Comparison of ENCODE assay signal across 8 cellular contexts in the genomic region with DNA sequence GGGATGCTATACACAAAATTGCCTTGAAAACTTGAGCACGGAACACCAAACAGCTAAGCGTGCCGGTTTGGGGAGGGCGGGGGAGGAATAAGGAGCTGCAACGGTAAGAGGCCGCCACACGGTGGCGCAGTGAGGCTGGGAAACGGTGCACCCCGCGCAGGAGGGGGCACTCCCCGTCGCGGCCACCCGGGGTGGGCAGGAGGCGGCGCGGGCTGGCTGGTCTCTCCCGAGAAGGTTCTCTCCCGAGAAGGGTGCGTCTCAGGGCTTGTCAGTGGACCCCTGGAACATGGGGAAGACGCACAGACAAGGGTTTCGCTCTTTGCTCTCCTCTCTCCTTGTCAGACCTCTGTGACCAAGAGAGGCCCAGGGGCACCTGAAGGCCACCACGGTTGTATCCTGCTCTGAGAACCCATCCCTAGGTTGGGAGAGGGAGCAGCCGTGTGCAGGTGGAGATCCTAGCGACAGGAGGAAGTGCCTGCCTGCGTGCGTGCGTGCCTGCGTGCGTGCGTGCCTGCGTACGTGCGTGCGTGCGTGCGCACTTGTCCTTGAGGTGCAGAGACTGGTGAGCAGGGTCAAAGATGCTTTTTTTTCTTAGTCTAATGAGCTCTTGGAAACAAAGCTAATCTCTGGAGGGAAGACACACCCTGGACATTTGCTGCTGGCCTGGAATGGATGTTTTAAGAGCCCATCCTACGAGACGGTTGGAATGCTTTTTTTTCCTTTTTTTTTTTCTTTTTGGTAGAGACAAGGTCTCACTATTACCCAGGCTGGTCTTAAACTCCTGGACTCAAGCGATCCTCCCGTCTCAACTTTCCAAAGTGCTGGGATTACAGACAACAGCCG. TPM values are rescaled to one million over a fixed set of nuclear protein-coding genes. Genes with fewer than 3 reads are reported as not detected.
A peak's percentile ranks its signal among the peaks of the same experiment; 100 is the strongest.
DNase-seq lines count a peak whose midpoint lies in the region; ATAC-seq and TF ChIP-seq lines count a peak whose summit lies in the region.

No MANE protein-coding gene starts in this region.

- ATAC-seq in GM18870 (IDR thresholded peaks at IDR 0.05; ENCODE audit: unreplicated experiment) (peak; percentile 73), HG03097 (IDR thresholded peaks at IDR 0.05; ENCODE audit: low FRiP score, unreplicated experiment) (peak; percentile 68), lower lobe of right lung (peak; percentile 93 to 95)
- peak; percentile 90 for ATAC-seq in activated CD4-positive, alpha-beta T cell treated with anti-CD3 and anti-CD28 coated beads for 36 hours

- H3K27ac ChIP-seq in coronary artery = no peak overlapping the region
- H3K27ac ChIP-seq in lower lobe of right lung = peak overlapping the region; percentile 72

- H3K27ac Mint-ChIP-seq in activated CD4-positive, alpha-beta T cell treated with anti-CD3 and anti-CD28 coated beads for 36 hours = no peak overlapping the region

- H3K9me3 Mint-ChIP-seq in activated CD4-positive, alpha-beta T cell treated with anti-CD3 and anti-CD28 coated beads for 36 hours (ENCODE audit: low read depth) = no peaks in the 10 kb centered on the region

- CTCF ChIA-PET in activated CD4-positive, alpha-beta T cell treated with anti-CD3 and anti-CD28 coated beads for 36 hours (lab: Charles Lee) = interaction anchor here (0.6 to 4.7 kb wide), 41 partner anchors 8 to 308 kb away, joined by 3 to 56 read pairs (median 5); no protein-coding TSS in a partner anchor

- peaks cover 7% of the 10 kb centered on the region for H3K4me1 Mint-ChIP-seq in activated CD4-positive, alpha-beta T cell treated with anti-CD3 and anti-CD28 coated beads for 36 hours

- peak; percentile 89 for DNase-seq in AG08396 (ENCODE audit: low spot score)
- DNase-seq in NCI-H226 = peak; percentile 33
- peak; percentile 87 for DNase-seq in activated CD4-positive, alpha-beta T cell treated with anti-CD3 and anti-CD28 coated beads for 36 hours
- peak; percentile 79 for DNase-seq in coronary artery (ENCODE audit: low spot score)
- peak; percentile 84 for DNase-seq in lower lobe of right lung
- peak; percentile 40 to 78 (median 52) for DNase-seq in stimulated activated CD4-positive, alpha-beta T cell treated with anti-CD3 and anti-CD28 coated beads, TNF-alpha, amount 100 ng/mL, for 48 hours (ENCODE audit: low read depth in 3 of 3)

- H3K36me3 Mint-ChIP-seq in activated CD4-positive, alpha-beta T cell treated with anti-CD3 and anti-CD28 coated beads for 36 hours (ENCODE audit: low read depth) = no peaks in the 10 kb centered on the region

- no peaks in the 10 kb centered on the region for H3K9me3 ChIP-seq in lower lobe of right lung

- peaks cover 21% of the 10 kb centered on the region for H3K27me3 Mint-ChIP-seq in activated CD4-positive, alpha-beta T cell treated with anti-CD3 and anti-CD28 coated beads for 36 hours

- TF ChIP-seq CTCF in coronary artery (IDR thresholded peaks at IDR 0.05) (peak; percentile 97), lower lobe of right lung (IDR thresholded peaks at IDR 0.05) (peak; percentile 91)

- H3K4me3 ChIP-seq in coronary artery (peak overlapping the region; percentile 57), lower lobe of right lung (peak overlapping the region; percentile 48)

- no peak overlapping the region for H3K4me3 Mint-ChIP-seq in activated CD4-positive, alpha-beta T cell treated with anti-CD3 and anti-CD28 coated beads for 36 hours

- peaks cover 2% of the 10 kb centered on the region for H3K4me1 ChIP-seq in lower lobe of right lung

- intact Hi-C loops in activated CD4-positive, alpha-beta T cell treated with anti-CD3 and anti-CD28 coated beads for 36 hours (cut with DNase I, micrococcal nuclease) = loop anchor here (1.0 to 5.0 kb wide), 5 partner anchors 48 to 157 kb away; no protein-coding TSS in a partner anchor
- intact Hi-C loops in lower lobe of right lung (cut with DNase I) = loop anchor here (10.0 kb wide), 1 partner anchor 84 kb away; no protein-coding TSS in a partner anchor

- peaks cover 10% of the 10 kb centered on the region for H3K27me3 ChIP-seq in lower lobe of right lung (ENCODE audit: low read depth)

- no peaks in the 10 kb centered on the region for H3K36me3 ChIP-seq in lower lobe of right lung

- POLR2A ChIA-PET in activated CD4-positive, alpha-beta T cell treated with anti-CD3 and anti-CD28 coated beads for 36 hours (lab: Charles Lee) = interaction anchor here (0.6 to 1.2 kb wide), 4 partner anchors 13 to 123 kb away, joined by 4 to 7 read pairs (median 6); no protein-coding TSS in a partner anchor

RNA-seq across cellular contexts. Expression of a gene that starts 18.1 kb away (rescaled TPM):
- 10 to 100 TPM; 15.3 to 17.5 TPM for total RNA-seq in activated CD4-positive, alpha-beta T cell treated with anti-CD3 and anti-CD28 coated beads for 36 hours
- total RNA-seq in lower lobe of right lung = 32.1 TPM

Comparison
In these comparisons a context has a peak if more than half of its experiments do, and no peak if none do; other contexts are left out.
1. DNase-seq: peak in every context shown above with its lines; median percentile 89 in AG08396; 87 in activated CD4-positive, alpha-beta T cell treated with anti-CD3 and anti-CD28 coated beads for 36 hours; 84 in lower lobe of right lung; 79 in coronary artery; 52 in stimulated activated CD4-positive, alpha-beta T cell treated with anti-CD3 and anti-CD28 coated beads, TNF-alpha, amount 100 ng/mL, for 48 hours; 33 in NCI-H226.